In genomic region chr15:41817327-41817726, GRCh38 we compare ENCODE assay signal across 36 cellular contexts.
"Had no signal": no experiment of that assay in that cellular context is flagged by ENCODE, and none has a peak within 500 bp of the region (broad histone marks: within the 10 kb centered on the region; RNA-seq: fewer than 3 reads in every experiment).

No MANE protein-coding gene starts in this region.

- H3K27ac Mint-ChIP-seq: activated naive CD4-positive, alpha-beta T cell treated with anti-CD3 and anti-CD28 coated beads for 36 hours; activated naive CD4-positive, alpha-beta T cell treated with anti-CD3 and anti-CD28 coated beads, Interleukin-2, amount 10 ng/mL, durations not matched to agents 7 days and 5 days; activated naive CD4-positive, alpha-beta T cell treated with anti-CD3 and anti-CD28 coated beads, Interleukin-2, amount 50 U/mL, for 24 hours; activated naive CD8-positive, alpha-beta T cell; activated naive CD8-positive, alpha-beta T cell treated with anti-CD3 and anti-CD28 coated beads for 36 hours; activated naive CD8-positive, alpha-beta T cell treated with anti-CD3 and anti-CD28 coated beads, Interleukin-2, amount 10 ng/mL, durations not matched to agents 7 days and 5 days; activated naive CD8-positive, alpha-beta T cell treated with anti-CD3 and anti-CD28 coated beads, Interleukin-2, amount 50 U/mL, for 24 hours; activated T-cell treated with anti-CD3 and anti-CD28 coated beads, Interleukin-2, amount 50 U/mL, for 24 hours; activated T-cell treated with anti-CD3 and anti-CD28 coated beads, Interleukin-2, amount 50 U/mL, for 72 hours; activated T-helper 1 cell treated with anti-CD3 and anti-CD28 coated beads, Interleukin-12 subunit alpha, Interleukin-12 subunit beta, Interleukin-2, Interleukin-4 antibody, amounts not matched to agents 30 ng/mL and 10 ng/mL and 1 ng/mL, durations not matched to agents 14 hours and 24 hours and 36 hours; activated T-helper 17 cell treated with anti-CD3 and anti-CD28 coated beads, Interleukin-2, amount 50 U/mL, for 72 hours; activated T-helper 2 cell treated with anti-CD3 and anti-CD28 coated beads, Interferon-gamma antibody, Interleukin-2, Interleukin-4, amounts not matched to agents 10 μg/mL and 5 μg/mL and 100 μg/mL, durations not matched to agents 14 hours and 24 hours and 36 hours; brain had no signal

- H3K27ac ChIP-seq: adrenal gland, ascending aorta, body of pancreas, brain microvascular endothelial cell, breast epithelium, cardiac muscle cell had no signal

- H3K27me3 ChIP-seq: adrenal gland, ascending aorta, body of pancreas, brain microvascular endothelial cell, breast epithelium, cardiac muscle cell had no signal

- H3K9me3 ChIP-seq: adrenal gland, ascending aorta, body of pancreas, breast epithelium had no signal

- DNase-seq: activated effector memory CD4-positive, alpha-beta T cell treated with anti-CD3 and anti-CD28 coated beads, Interleukin-2, amount 50 U/mL, for 16 hours; activated effector memory CD4-positive, alpha-beta T cell treated with Interleukin-2 at 50 U/mL for 16 hours; activated gamma-delta T cell; activated gamma-delta T cell treated with Interleukin-2 at 50 U/mL for 16 hours; activated naive CD4-positive, alpha-beta T cell; activated naive CD4-positive, alpha-beta T cell treated with anti-CD3 and anti-CD28 coated beads for 36 hours; activated naive CD4-positive, alpha-beta T cell treated with anti-CD3 and anti-CD28 coated beads, Interleukin-2, amount 10 ng/mL, durations not matched to agents 7 days and 5 days; activated naive CD4-positive, alpha-beta T cell treated with anti-CD3 and anti-CD28 coated beads, Interleukin-2, amount 50 U/mL, for 16 hours; activated naive CD4-positive, alpha-beta T cell treated with Interleukin-2 at 50 U/mL for 16 hours; activated naive CD8-positive, alpha-beta T cell treated with anti-CD3 and anti-CD28 coated beads for 36 hours; activated naive CD8-positive, alpha-beta T cell treated with anti-CD3 and anti-CD28 coated beads, Interleukin-2, amount 10 ng/mL, durations not matched to agents 7 days and 5 days; activated naive CD8-positive, alpha-beta T cell treated with anti-CD3 and anti-CD28 coated beads, Interleukin-2, amount 50 U/mL, for 24 hours; activated T-cell treated with anti-CD3 and anti-CD28 coated beads, Interleukin-2, amount 50 U/mL, for 1 hour; activated T-cell treated with anti-CD3 and anti-CD28 coated beads, Interleukin-2, amount 50 U/mL, for 24 hours; activated T-cell treated with anti-CD3 and anti-CD28 coated beads, Interleukin-2, amount 50 U/mL, for 4 hours; activated T-cell treated with anti-CD3 and anti-CD28 coated beads, Interleukin-2, amount 50 U/mL, for 48 hours; activated T-cell treated with anti-CD3 and anti-CD28 coated beads, Interleukin-2, amount 50 U/mL, for 72 hours; adrenal gland; amniotic stem cell; amygdala; aorta; body of pancreas; brain microvascular endothelial cell; central memory CD4-positive, alpha-beta T cell; cerebellar nuclear complex had no signal

- H3K9me3 Mint-ChIP-seq: activated naive CD4-positive, alpha-beta T cell treated with anti-CD3 and anti-CD28 coated beads for 36 hours; activated naive CD4-positive, alpha-beta T cell treated with anti-CD3 and anti-CD28 coated beads, Interleukin-2, amount 10 ng/mL, durations not matched to agents 7 days and 5 days; activated naive CD4-positive, alpha-beta T cell treated with anti-CD3 and anti-CD28 coated beads, Interleukin-2, amount 50 U/mL, for 24 hours; activated naive CD4-positive, alpha-beta T cell treated with anti-CD3 and anti-CD28 coated beads, Interleukin-2, amount 50 U/mL, for 72 hours; activated naive CD8-positive, alpha-beta T cell treated with anti-CD3 and anti-CD28 coated beads for 36 hours; activated naive CD8-positive, alpha-beta T cell treated with anti-CD3 and anti-CD28 coated beads, Interleukin-2, amount 10 ng/mL, durations not matched to agents 7 days and 5 days; activated naive CD8-positive, alpha-beta T cell treated with anti-CD3 and anti-CD28 coated beads, Interleukin-2, amount 50 U/mL, for 24 hours; activated T-cell treated with anti-CD3 and anti-CD28 coated beads, Interleukin-2, amount 50 U/mL, for 24 hours; activated T-cell treated with anti-CD3 and anti-CD28 coated beads, Interleukin-2, amount 50 U/mL, for 4 hours; activated T-cell treated with anti-CD3 and anti-CD28 coated beads, Interleukin-2, amount 50 U/mL, for 72 hours; activated T-helper 1 cell treated with anti-CD3 and anti-CD28 coated beads, Interleukin-12 subunit alpha, Interleukin-12 subunit beta, Interleukin-2, Interleukin-4 antibody, amounts not matched to agents 30 ng/mL and 10 ng/mL and 1 ng/mL, durations not matched to agents 14 hours and 24 hours and 36 hours; activated T-helper 17 cell treated with anti-CD3 and anti-CD28 coated beads, Interleukin-2, amount 50 U/mL, for 72 hours; activated T-helper 2 cell treated with anti-CD3 and anti-CD28 coated beads, Interferon-gamma antibody, Interleukin-2, Interleukin-4, amounts not matched to agents 10 μg/mL and 5 μg/mL and 100 μg/mL, durations not matched to agents 14 hours and 24 hours and 36 hours; brain; central memory CD8-positive, alpha-beta T cell had no signal

- H3K4me1 ChIP-seq: adrenal gland, ascending aorta, breast epithelium had no signal

- ATAC-seq: activated naive CD4-positive, alpha-beta T cell treated with anti-CD3 and anti-CD28 coated beads, Interleukin-2, amount 50 U/mL, for 72 hours; activated naive CD8-positive, alpha-beta T cell treated with anti-CD3 and anti-CD28 coated beads, Interleukin-2, amount 50 U/mL, for 24 hours; activated T-cell treated with anti-CD3 and anti-CD28 coated beads, Interleukin-2, amount 50 U/mL, for 4 hours; activated T-cell treated with anti-CD3 and anti-CD28 coated beads, Interleukin-2, amount 50 U/mL, for 72 hours; activated T-helper 17 cell treated with anti-CD3 and anti-CD28 coated beads, Interleukin-2, amount 50 U/mL, for 72 hours; body of pancreas had no signal

- H3K4me3 ChIP-seq: adrenal gland, ascending aorta, body of pancreas, breast epithelium, cardiac muscle cell had no signal

- H3K36me3 Mint-ChIP-seq: activated naive CD4-positive, alpha-beta T cell treated with anti-CD3 and anti-CD28 coated beads, Interleukin-2, amount 50 U/mL, for 72 hours had no signal

- H3K4me1 Mint-ChIP-seq: activated naive CD4-positive, alpha-beta T cell treated with anti-CD3 and anti-CD28 coated beads, Interleukin-2, amount 50 U/mL, for 24 hours; activated naive CD8-positive, alpha-beta T cell treated with anti-CD3 and anti-CD28 coated beads for 36 hours; activated naive CD8-positive, alpha-beta T cell treated with anti-CD3 and anti-CD28 coated beads, Interleukin-2, amount 50 U/mL, for 24 hours; activated T-helper 17 cell treated with anti-CD3 and anti-CD28 coated beads, Interleukin-2, amount 50 U/mL, for 72 hours; brain; central memory CD8-positive, alpha-beta T cell had no signal

- H3K4me3 Mint-ChIP-seq: activated naive CD4-positive, alpha-beta T cell treated with anti-CD3 and anti-CD28 coated beads for 36 hours; activated naive CD4-positive, alpha-beta T cell treated with anti-CD3 and anti-CD28 coated beads, Interleukin-2, amount 10 ng/mL, durations not matched to agents 7 days and 5 days; activated naive CD4-positive, alpha-beta T cell treated with anti-CD3 and anti-CD28 coated beads, Interleukin-2, amount 50 U/mL, for 24 hours; activated naive CD8-positive, alpha-beta T cell; activated naive CD8-positive, alpha-beta T cell treated with anti-CD3 and anti-CD28 coated beads for 36 hours; activated naive CD8-positive, alpha-beta T cell treated with anti-CD3 and anti-CD28 coated beads, Interleukin-2, amount 10 ng/mL, durations not matched to agents 7 days and 5 days; activated naive CD8-positive, alpha-beta T cell treated with anti-CD3 and anti-CD28 coated beads, Interleukin-2, amount 50 U/mL, for 24 hours; activated T-cell treated with anti-CD3 and anti-CD28 coated beads, Interleukin-2, amount 50 U/mL, for 24 hours; activated T-cell treated with anti-CD3 and anti-CD28 coated beads, Interleukin-2, amount 50 U/mL, for 4 hours; activated T-cell treated with anti-CD3 and anti-CD28 coated beads, Interleukin-2, amount 50 U/mL, for 72 hours; activated T-helper 1 cell treated with anti-CD3 and anti-CD28 coated beads, Interleukin-12 subunit alpha, Interleukin-12 subunit beta, Interleukin-2, Interleukin-4 antibody, amounts not matched to agents 30 ng/mL and 10 ng/mL and 1 ng/mL, durations not matched to agents 14 hours and 24 hours and 36 hours; activated T-helper 17 cell treated with anti-CD3 and anti-CD28 coated beads, Interleukin-2, amount 50 U/mL, for 72 hours; brain; central memory CD8-positive, alpha-beta T cell had no signal
